8 cellular contexts compared by ENCODE assay signal in the genomic region with DNA sequence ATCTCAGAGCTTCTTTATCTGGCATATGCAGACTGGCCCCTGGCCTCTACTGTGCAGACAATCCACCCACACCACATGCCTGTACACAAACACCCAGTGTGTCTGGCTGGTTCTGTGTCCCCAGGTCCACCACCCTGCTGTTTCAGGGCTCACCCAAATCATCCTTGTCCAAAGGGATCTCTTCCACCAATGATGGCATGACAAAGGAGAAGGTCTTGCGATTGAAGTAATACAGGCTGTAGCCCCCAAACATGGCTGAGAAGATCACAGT. TPM values are rescaled to one million over a fixed set of nuclear protein-coding genes. Genes with fewer than 3 reads are reported as not detected.
DNase-seq lines count a peak whose midpoint lies in the region; ATAC-seq and TF ChIP-seq lines count a peak whose summit lies in the region.
"Had no signal": no experiment of that assay in that cellular context is flagged by ENCODE, and none has a peak within 500 bp of the region (broad histone marks: within the 10 kb centered on the region; RNA-seq: fewer than 3 reads in every experiment).

No MANE protein-coding gene starts in this region.

- H3K4me1 ChIP-seq in iPS-20b (ENCODE audit: insufficient read depth, low read length) = peaks cover 10% of the 10 kb centered on the region
- peaks cover 17% of the 10 kb centered on the region for H3K4me1 ChIP-seq in smooth muscle cell (ENCODE audit: low read depth)

- H3K27me3 Mint-ChIP-seq in T-helper 17 cell = no peaks in the 10 kb centered on the region

- H2AFZ ChIP-seq in smooth muscle cell (ENCODE audit: low read depth) = peak overlapping the region; percentile 44

- H3K36me3 ChIP-seq in iPS-20b (ENCODE audit: insufficient read depth, low read depth, low read length) (peaks cover 50% of the 10 kb centered on the region), smooth muscle cell (ENCODE audit: low read depth) (no peaks in the 10 kb centered on the region)

- H3K9ac ChIP-seq in iPS-20b (ENCODE audit: low read depth, low read length) (peak overlapping the region; percentile 98; the same call in 1 of the 2 replicates), smooth muscle cell (ENCODE audit: low read depth) (no peak overlapping the region)

- no peaks in the 10 kb centered on the region for H4K20me1 ChIP-seq in smooth muscle cell (ENCODE audit: low read depth)

- H3K27ac ChIP-seq in HL-60 (replicated peaks) (peak overlapping the region; percentile 87), iPS-20b (ENCODE audit: low read length) (no peak overlapping the region), smooth muscle cell (ENCODE audit: low read depth) (peak overlapping the region; percentile 45)

- H3K36me3 Mint-ChIP-seq in T-helper 17 cell (ENCODE audit: low read depth) = peaks cover 5% of the 10 kb centered on the region

- peak overlapping the region; percentile 74; the same call in 1 of the 2 replicates for H3K4me3 ChIP-seq in HL-60 (replicated peaks; ENCODE audit: insufficient read depth, low read length)
- peak overlapping the region; percentile 97 for H3K4me3 ChIP-seq in iPS-20b (ENCODE audit: low read length)
- peak overlapping the region; percentile 65 for H3K4me3 ChIP-seq in smooth muscle cell

- TF ChIP-seq CTCF in HL-60 (IDR thresholded peaks at IDR 0.05; ENCODE audit: insufficient read depth, low read length) (no peak), smooth muscle cell (IDR thresholded peaks at IDR 0.05; ENCODE audit: borderline replicate concordance, insufficient read depth, poor library complexity, severe bottlenecking) (no peak)

- 100% methylated on average over 1 of the region's 1 CpG for WGBS in smooth muscle cell (ENCODE audit: low lambda C conversion rate)

- no peaks in the 10 kb centered on the region for H3K79me2 ChIP-seq in smooth muscle cell (ENCODE audit: low read depth)

- peaks cover 20% of the 10 kb centered on the region for H3F3A ChIP-seq in smooth muscle cell (ENCODE audit: low read depth)

- H3K4me3 Mint-ChIP-seq in T-helper 17 cell = peak overlapping the region; percentile 89

- H3K9me3 ChIP-seq in T-helper 17 cell (ENCODE audit: control insufficient read depth, low read length, poor library complexity, severe bottlenecking) = no peaks in the 10 kb centered on the region
- H3K9me3 ChIP-seq in iPS-20b (ENCODE audit: insufficient read depth, low read depth, low read length) = no peaks in the 10 kb centered on the region
- H3K9me3 ChIP-seq in smooth muscle cell (replicated peaks; ENCODE audit: low read depth) = no peaks in the 10 kb centered on the region

- DNase-seq in HL-60 (ENCODE audit: low read depth in 1 of 2, low spot score in 1 of 2) (no peak), T-helper 17 cell (no peak), smooth muscle cell (lab: John Stamatoyannopoulos, UW; ENCODE audit: unreplicated experiment) (no peak), NCI-H526 (lab: John Stamatoyannopoulos, UW) (no peak)
- no peak for DNase-seq in NK-92 treated with Interleukin-12 subunit alpha and Interleukin-12 subunit beta, amount 100 ng/mL, for 24 hours (lab: John Stamatoyannopoulos, UW)
- DNase-seq: stimulated activated CD8-positive, alpha-beta memory T cell treated with anti-CD3 and anti-CD28 coated beads, Interleukin-4, amount 100 ng/mL, for 48 hours had no signal

- ATAC-seq in T-helper 17 cell (no peak), HG02973 (IDR thresholded peaks at IDR 0.05; ENCODE audit: unreplicated experiment) (no peak)

- H3K4me1 Mint-ChIP-seq in T-helper 17 cell = peaks cover 35% of the 10 kb centered on the region

- H3K4me2 ChIP-seq in smooth muscle cell = peak overlapping the region; percentile 91

- peak overlapping the region; percentile 87 for H3K27ac Mint-ChIP-seq in T-helper 17 cell

- H3K27me3 ChIP-seq in HL-60 (ENCODE audit: insufficient read depth, poor library complexity, severe bottlenecking) = no peaks in the 10 kb centered on the region
- no peaks in the 10 kb centered on the region for H3K27me3 ChIP-seq in iPS-20b (ENCODE audit: insufficient read depth, low read length)
- H3K27me3 ChIP-seq in smooth muscle cell (ENCODE audit: low read depth) = no peaks in the 10 kb centered on the region

RNA-seq across cellular contexts. Expression of a gene that starts 1.7 kb away (rescaled TPM):
- total RNA-seq in T-helper 17 cell = 10 to 100 TPM in 1 of 2 donors, 1 to 10 TPM in 1; 9.0 to 11.0 TPM
- 17.5 and 22.3 TPM in 2 replicates for total RNA-seq in smooth muscle cell
- polyA plus RNA-seq in smooth muscle cell = 22.8 and 28.9 TPM in 2 replicates

RNA-seq across cellular contexts. Expression of a gene that starts 10.4 kb away (rescaled TPM):
- total RNA-seq in T-helper 17 cell (10 to 100 TPM; 62.4 to 69.5 TPM), smooth muscle cell (55.2 and 103 TPM in 2 replicates)
- 157 and 168 TPM in 2 replicates for polyA plus RNA-seq in smooth muscle cell

RNA-seq across cellular contexts. Expression of a gene that starts 10.9 kb away (rescaled TPM):
- total RNA-seq in T-helper 17 cell (1,000 to 10,000 TPM; 2,323 to 2,414 TPM), smooth muscle cell (1,510 and 1,616 TPM in 2 replicates)
- polyA plus RNA-seq in smooth muscle cell = 975 and 1,078 TPM in 2 replicates

RNA-seq across cellular contexts. Expression of a gene that starts 28.0 kb away (rescaled TPM):
- total RNA-seq in T-helper 17 cell = 100 to 1,000 TPM; 132 to 162 TPM
- total RNA-seq in smooth muscle cell = 98.1 and 122 TPM in 2 replicates
- polyA plus RNA-seq in smooth muscle cell = 79.8 and 90.4 TPM in 2 replicates

RNA-seq across cellular contexts. Expression of a gene that starts 31.1 kb away (rescaled TPM):
- total RNA-seq in T-helper 17 cell (100 to 1,000 TPM; 116 TPM), smooth muscle cell (14.9 and 17.8 TPM in 2 replicates)
- 5.3 and 20.9 TPM in 2 replicates for polyA plus RNA-seq in smooth muscle cell
